14 cellular contexts compared by ENCODE assay signal in genomic region chr1:41454406-41454805, GRCh38. TPM values are rescaled to one million over a fixed set of nuclear protein-coding genes. Genes with fewer than 3 reads are reported as not detected.
A peak's percentile ranks its signal among the peaks of the same experiment; 100 is the strongest.
DNase-seq lines count a peak whose midpoint lies in the region; ATAC-seq, FAIRE-seq and TF ChIP-seq lines count a peak whose summit lies in the region.
"Had no signal": no experiment of that assay in that cellular context is flagged by ENCODE, and none has a peak within 500 bp of the region (broad histone marks: within the 10 kb centered on the region; RNA-seq: fewer than 3 reads in every experiment).

No MANE protein-coding gene starts in this region.

- FAIRE-seq in H54 (lab: Jason Lieb, UNC), result no peak
- FAIRE-seq: A204.1 had no signal

- TF ChIP-seq CTCF in tibial nerve (IDR thresholded peaks at IDR 0.05), result peak in 1 of 5 experiments; percentile 10

- 13 to 34% methylated on average over 2 to 6 of the region's 6 CpGs for WGBS in tibial nerve, 2 donors

- H3K9me3 ChIP-seq in tibial nerve, result no peaks in the 10 kb centered on the region

- H3K36me3 ChIP-seq in tibial nerve, result no peaks in the 10 kb centered on the region

- no peak for ATAC-seq in HG03025 (IDR thresholded peaks at IDR 0.05; ENCODE audit: low FRiP score, unreplicated experiment)

- H3K27me3 ChIP-seq in tibial nerve, result no peaks in the 10 kb centered on the region

- no peak for TF ChIP-seq POLR2A in tibial nerve (IDR thresholded peaks at IDR 0.05)
- no peak for TF ChIP-seq POLR2A in H54 (IDR thresholded peaks at IDR 0.05; ENCODE audit: low read depth, low read length)

- no peak overlapping the region for H3K4me3 ChIP-seq in tibial nerve

- H3K27ac ChIP-seq in caudate nucleus (ENCODE audit: low read depth, low read length) (peak overlapping the region; percentile 19), tibial nerve (peak overlapping the region in 3 of 4 donors; percentile 38 to 67 (median 48))

- DNase-seq in NCI-H510A treated with DMSO at 0.1 percent for 48 hours (lab: John Stamatoyannopoulos, UW), result peak; percentile 40
- DNase-seq in NCI-H510A (lab: John Stamatoyannopoulos, UW), result no peak
- peak in 59 of 61 donors; percentile 27 to 92 (median 78) for DNase-seq in caudate nucleus (lab: John Stamatoyannopoulos, UW)
- peak; percentile 92 for DNase-seq in medulla oblongata (ENCODE audit: extremely low spot score)
- DNase-seq in tibial nerve (ENCODE audit: low spot score in 2 of 2), result peak in 1 of 2 donors; percentile 44
- no peak for DNase-seq in SKM-1 treated with dmso at 0.1 percent for 144 hours (lab: John Stamatoyannopoulos, UW; ENCODE audit: unreplicated experiment)
- DNase-seq in H54 (ENCODE audit: insufficient read length, low spot score), result no peak
- DNase-seq: DMS79 treated with DMSO at 0.1 percent for 48 hours; endodermal cell; stimulated activated CD4-positive, alpha-beta T cell treated with anti-CD3 and anti-CD28 coated beads, Interleukin-2, amount 100 ng/mL, for 48 hours had no signal

- H3K4me1 ChIP-seq in tibial nerve, result peaks cover 0 to 35% (median 11%) of the 10 kb centered on the region in 4 donors

- peak in 1 of 2 donors; percentile 71 for TF ChIP-seq EP300 in tibial nerve (IDR thresholded peaks at IDR 0.05)

RNA-seq across cellular contexts. Expression of gene EDN2, which starts 30.1 kb away (rescaled TPM):
- 1 to 10 TPM in 1 of 4 donors, under 1 TPM in 1, not detected in 2; 0.78 to 3.1 TPM for total RNA-seq in tibial nerve
- total RNA-seq: activated CD8-positive, alpha-beta memory T cell treated with anti-CD3 and anti-CD28 coated beads for 36 hours; endodermal cell; T-helper 2 cell treated with Interferon-gamma antibody and Interleukin-4, amounts not matched to agents 100 ng/mL and 5 ng/mL, for 36 hours had no signal

Comparison
In these comparisons a context has a peak if more than half of its experiments do, and no peak if none do; other contexts are left out.
1. DNase-seq: peak in NCI-H510A treated with DMSO at 0.1 percent for 48 hours (single experiment), caudate nucleus (59 of 61) and medulla oblongata (single experiment); none in NCI-H510A (single experiment), SKM-1 treated with dmso at 0.1 percent for 144 hours (single experiment) and H54 (single experiment).